In the genomic region with DNA sequence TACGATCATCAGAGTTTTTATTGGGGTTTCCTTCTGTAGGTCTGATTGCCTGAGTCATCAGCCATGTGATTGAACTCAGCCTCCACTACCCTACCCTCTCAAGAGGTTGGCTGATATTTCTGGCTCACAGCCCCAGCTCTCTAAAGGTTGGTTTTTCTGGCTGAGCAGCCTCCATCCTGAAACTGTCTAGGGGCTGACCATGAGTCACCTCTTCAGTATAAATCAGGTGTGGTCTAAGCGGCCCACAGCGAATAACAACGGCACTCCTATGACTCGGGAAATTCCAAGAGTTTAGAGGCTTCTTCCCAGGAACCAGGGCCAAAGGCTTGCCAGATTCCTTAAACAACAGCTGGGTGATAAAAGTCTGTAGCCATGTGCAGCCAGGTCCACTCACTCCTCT, we compare ENCODE assay signal across 17 cellular contexts.
DNase-seq lines count a peak whose midpoint lies in the region; ATAC-seq lines count a peak whose summit lies in the region.
"Had no signal": no experiment of that assay in that cellular context is flagged by ENCODE, and none has a peak within 500 bp of the region (broad histone marks: within the 10 kb centered on the region; RNA-seq: fewer than 3 reads in every experiment).

No MANE protein-coding gene starts in this region.

- H3K36me3 Mint-ChIP-seq in activated naive CD8-positive, alpha-beta T cell treated with anti-CD3 and anti-CD28 coated beads, Interleukin-2, amount 50 U/mL, for 24 hours (ENCODE audit: low read depth): peaks cover 3% of the 10 kb centered on the region
- peaks cover 3% of the 10 kb centered on the region for H3K36me3 Mint-ChIP-seq in activated naive CD8-positive, alpha-beta T cell treated with anti-CD3 and anti-CD28 coated beads for 36 hours
- no peaks in the 10 kb centered on the region for H3K36me3 Mint-ChIP-seq in activated T-cell treated with anti-CD3 and anti-CD28 coated beads, Interleukin-2, amount 50 U/mL, for 72 hours (ENCODE audit: insufficient read depth in 2 of 2)
- H3K36me3 Mint-ChIP-seq: activated CD8-positive, alpha-beta memory T cell treated with anti-CD3 and anti-CD28 coated beads, Interleukin-2, amount 10 ng/mL, durations not matched to agents 7 days and 5 days; activated naive CD4-positive, alpha-beta T cell treated with anti-CD3 and anti-CD28 coated beads, Interleukin-2, amount 10 ng/mL, durations not matched to agents 7 days and 5 days; CD4-positive, CD25-positive, alpha-beta regulatory T cell had no signal

- H3K27ac Mint-ChIP-seq in activated naive CD8-positive, alpha-beta T cell treated with anti-CD3 and anti-CD28 coated beads, Interleukin-2, amount 50 U/mL, for 24 hours: no peak overlapping the region
- no peak overlapping the region for H3K27ac Mint-ChIP-seq in activated naive CD8-positive, alpha-beta T cell treated with anti-CD3 and anti-CD28 coated beads for 36 hours
- H3K27ac Mint-ChIP-seq in activated T-cell treated with anti-CD3 and anti-CD28 coated beads, Interleukin-2, amount 50 U/mL, for 72 hours: no peak overlapping the region
- H3K27ac Mint-ChIP-seq: activated CD8-positive, alpha-beta memory T cell treated with anti-CD3 and anti-CD28 coated beads, Interleukin-2, amount 10 ng/mL, durations not matched to agents 7 days and 5 days; activated naive CD4-positive, alpha-beta T cell treated with anti-CD3 and anti-CD28 coated beads, Interleukin-2, amount 10 ng/mL, durations not matched to agents 7 days and 5 days; CD4-positive, CD25-positive, alpha-beta regulatory T cell had no signal

- no peaks in the 10 kb centered on the region for H3K4me1 Mint-ChIP-seq in activated naive CD8-positive, alpha-beta T cell treated with anti-CD3 and anti-CD28 coated beads, Interleukin-2, amount 50 U/mL, for 24 hours
- no peaks in the 10 kb centered on the region for H3K4me1 Mint-ChIP-seq in activated naive CD8-positive, alpha-beta T cell treated with anti-CD3 and anti-CD28 coated beads for 36 hours
- no peaks in the 10 kb centered on the region for H3K4me1 Mint-ChIP-seq in activated T-cell treated with anti-CD3 and anti-CD28 coated beads, Interleukin-2, amount 50 U/mL, for 72 hours (ENCODE audit: low read depth)
- H3K4me1 Mint-ChIP-seq: activated CD8-positive, alpha-beta memory T cell treated with anti-CD3 and anti-CD28 coated beads, Interleukin-2, amount 10 ng/mL, durations not matched to agents 7 days and 5 days; activated naive CD4-positive, alpha-beta T cell treated with anti-CD3 and anti-CD28 coated beads, Interleukin-2, amount 10 ng/mL, durations not matched to agents 7 days and 5 days; CD4-positive, CD25-positive, alpha-beta regulatory T cell; central memory CD8-positive, alpha-beta T cell had no signal

- peaks cover 26% of the 10 kb centered on the region for H3K27me3 Mint-ChIP-seq in activated naive CD8-positive, alpha-beta T cell treated with anti-CD3 and anti-CD28 coated beads, Interleukin-2, amount 50 U/mL, for 24 hours
- peaks cover 20% of the 10 kb centered on the region for H3K27me3 Mint-ChIP-seq in activated naive CD8-positive, alpha-beta T cell treated with anti-CD3 and anti-CD28 coated beads for 36 hours
- H3K27me3 Mint-ChIP-seq in activated T-cell treated with anti-CD3 and anti-CD28 coated beads, Interleukin-2, amount 50 U/mL, for 72 hours (ENCODE audit: low read depth): peaks cover 8% of the 10 kb centered on the region
- H3K27me3 Mint-ChIP-seq: activated CD8-positive, alpha-beta memory T cell treated with anti-CD3 and anti-CD28 coated beads, Interleukin-2, amount 10 ng/mL, durations not matched to agents 7 days and 5 days had no signal

- peaks cover 13% of the 10 kb centered on the region for H3K9me3 Mint-ChIP-seq in activated naive CD8-positive, alpha-beta T cell treated with anti-CD3 and anti-CD28 coated beads, Interleukin-2, amount 50 U/mL, for 24 hours
- no peaks in the 10 kb centered on the region for H3K9me3 Mint-ChIP-seq in activated naive CD8-positive, alpha-beta T cell treated with anti-CD3 and anti-CD28 coated beads for 36 hours
- no peaks in the 10 kb centered on the region for H3K9me3 Mint-ChIP-seq in activated T-cell treated with anti-CD3 and anti-CD28 coated beads, Interleukin-2, amount 50 U/mL, for 72 hours
- H3K9me3 Mint-ChIP-seq: activated naive CD4-positive, alpha-beta T cell treated with anti-CD3 and anti-CD28 coated beads, Interleukin-2, amount 10 ng/mL, durations not matched to agents 7 days and 5 days; central memory CD8-positive, alpha-beta T cell had no signal

- no peak overlapping the region for H3K4me3 Mint-ChIP-seq in activated naive CD8-positive, alpha-beta T cell treated with anti-CD3 and anti-CD28 coated beads, Interleukin-2, amount 50 U/mL, for 24 hours
- H3K4me3 Mint-ChIP-seq in activated naive CD8-positive, alpha-beta T cell treated with anti-CD3 and anti-CD28 coated beads for 36 hours: no peak overlapping the region
- H3K4me3 Mint-ChIP-seq in activated T-cell treated with anti-CD3 and anti-CD28 coated beads, Interleukin-2, amount 50 U/mL, for 72 hours: no peak overlapping the region
- H3K4me3 Mint-ChIP-seq: activated CD8-positive, alpha-beta memory T cell treated with anti-CD3 and anti-CD28 coated beads, Interleukin-2, amount 10 ng/mL, durations not matched to agents 7 days and 5 days; activated naive CD4-positive, alpha-beta T cell treated with anti-CD3 and anti-CD28 coated beads, Interleukin-2, amount 10 ng/mL, durations not matched to agents 7 days and 5 days; CD4-positive, CD25-positive, alpha-beta regulatory T cell; central memory CD8-positive, alpha-beta T cell had no signal

- peak; percentile 60 for ATAC-seq in activated naive CD8-positive, alpha-beta T cell treated with anti-CD3 and anti-CD28 coated beads, Interleukin-2, amount 50 U/mL, for 24 hours
- ATAC-seq in HG02938 (IDR thresholded peaks at IDR 0.05; ENCODE audit: unreplicated experiment): no peak
- ATAC-seq in activated T-cell treated with anti-CD3 and anti-CD28 coated beads, Interleukin-2, amount 50 U/mL, for 72 hours (replicated peaks in 1 of 2): no peak
- ATAC-seq: activated CD8-positive, alpha-beta memory T cell treated with anti-CD3 and anti-CD28 coated beads, Interleukin-2, amount 10 ng/mL, durations not matched to agents 7 days and 5 days; heart right ventricle had no signal

- DNase-seq in activated naive CD8-positive, alpha-beta T cell treated with anti-CD3 and anti-CD28 coated beads, Interleukin-2, amount 50 U/mL, for 24 hours: no peak
- DNase-seq in activated naive CD8-positive, alpha-beta T cell treated with anti-CD3 and anti-CD28 coated beads for 36 hours: no peak
- DNase-seq in astrocyte of the hippocampus (ENCODE audit: low read depth, low spot score) (peak; percentile 74), kidney glomerular epithelial cell (lab: John Stamatoyannopoulos, UW) (peak; percentile 85), NCI-H2029 treated with DMSO at 0.1 percent for 48 hours (lab: John Stamatoyannopoulos, UW) (no peak), NOMO-1 (lab: John Stamatoyannopoulos, UW; ENCODE audit: unreplicated experiment in 2 of 2) (no peak)
- DNase-seq in activated T-cell treated with anti-CD3 and anti-CD28 coated beads, Interleukin-2, amount 50 U/mL, for 72 hours: no peak
- DNase-seq: activated CD8-positive, alpha-beta memory T cell treated with anti-CD3 and anti-CD28 coated beads, Interleukin-2, amount 10 ng/mL, durations not matched to agents 7 days and 5 days; activated naive CD4-positive, alpha-beta T cell treated with anti-CD3 and anti-CD28 coated beads, Interleukin-2, amount 10 ng/mL, durations not matched to agents 7 days and 5 days; CD4-positive, CD25-positive, alpha-beta regulatory T cell; GM23248; heart right ventricle; Kasumi-1; NCI-H2171; stomach had no signal

Comparison
In these comparisons a context has a peak if more than half of its experiments do, and no peak if none do; other contexts are left out.
1. DNase-seq: peak in astrocyte of the hippocampus (single experiment) and kidney glomerular epithelial cell (single experiment); none in activated naive CD8-positive, alpha-beta T cell treated with anti-CD3 and anti-CD28 coated beads, Interleukin-2, amount 50 U/mL, for 24 hours (single experiment), activated naive CD8-positive, alpha-beta T cell treated with anti-CD3 and anti-CD28 coated beads for 36 hours (single experiment), activated T-cell treated with anti-CD3 and anti-CD28 coated beads, Interleukin-2, amount 50 U/mL, for 72 hours (0 of 2), NCI-H2029 treated with DMSO at 0.1 percent for 48 hours (single experiment) and NOMO-1 (0 of 2).